ENCODE assay signal across 25 cellular contexts in genomic region chr7:47748041-47748440, GRCh38.
"Had no signal": no experiment of that assay in that cellular context is flagged by ENCODE, and none has a peak within 500 bp of the region (broad histone marks: within the 10 kb centered on the region; RNA-seq: fewer than 3 reads in every experiment).

No MANE protein-coding gene starts in this region.

- DNase-seq: dermis blood vessel endothelial cell; effector memory CD4-positive, alpha-beta T cell; foreskin keratinocyte; glutamatergic neuron; heart right ventricle; hippocampal formation; left cardiac atrium; left lung; naive B cell; stimulated activated CD4-positive, alpha-beta T cell treated with anti-CD3 and anti-CD28 coated beads, Interleukin-15, amount 100 ng/mL, for 24 hours; stimulated activated CD4-positive, alpha-beta T cell treated with anti-CD3 and anti-CD28 coated beads, Interleukin-2, amount 100 ng/mL, for 48 hours; stimulated activated CD8-positive, alpha-beta memory T cell treated with anti-CD3 and anti-CD28 coated beads, Interleukin-4, amount 100 ng/mL, for 48 hours; stimulated activated naive CD4-positive, alpha-beta T cell; stimulated activated naive CD8-positive, alpha-beta T cell treated with anti-CD3 and anti-CD28 coated beads, Interleukin-15, amount 100 ng/mL, for 72 hours; trophoblast cell had no signal

- H3K4me3 Mint-ChIP-seq: naive B cell; natural killer cell treated with Interleukin-12 subunit alpha and Interleukin-12 subunit beta and Interleukin-15 and Interleukin-18, amount 100 ng/mL, for 72 hours; neural crest cell; stimulated activated naive CD8-positive, alpha-beta T cell treated with anti-CD3 and anti-CD28 coated beads, Interleukin-15, amount 100 ng/mL, for 72 hours had no signal

- ATAC-seq: foreskin keratinocyte; gastroesophageal sphincter; heart right ventricle; left cardiac atrium; left lung; natural killer cell treated with Interleukin-12 subunit alpha and Interleukin-12 subunit beta and Interleukin-15 and Interleukin-18, amount 100 ng/mL, for 72 hours; sciatic nerve; stimulated activated naive CD8-positive, alpha-beta T cell treated with anti-CD3 and anti-CD28 coated beads, Interleukin-15, amount 100 ng/mL, for 72 hours had no signal

- H3K9me3 ChIP-seq: esophagus muscularis mucosa, gastroesophageal sphincter, left lung, prostate gland, right atrium auricular region, suprapubic skin, vagina had no signal

- H3K27ac ChIP-seq: coronary artery, esophagus muscularis mucosa, foreskin keratinocyte, gastroesophageal sphincter, heart right ventricle, left lung, prostate gland, right atrium auricular region, suprapubic skin, vagina had no signal

- H3K9me3 Mint-ChIP-seq: natural killer cell treated with Interleukin-12 subunit alpha and Interleukin-12 subunit beta and Interleukin-15 and Interleukin-18, amount 100 ng/mL, for 72 hours; stimulated activated naive CD8-positive, alpha-beta T cell treated with anti-CD3 and anti-CD28 coated beads, Interleukin-15, amount 100 ng/mL, for 72 hours had no signal

- H3K36me3 Mint-ChIP-seq: naive B cell; natural killer cell treated with Interleukin-12 subunit alpha and Interleukin-12 subunit beta and Interleukin-15 and Interleukin-18, amount 100 ng/mL, for 72 hours had no signal

- H3K4me3 ChIP-seq: coronary artery, esophagus muscularis mucosa, gastroesophageal sphincter, heart right ventricle, left lung, prostate gland, right atrium auricular region, suprapubic skin, vagina had no signal

- H3K27me3 ChIP-seq: esophagus muscularis mucosa, foreskin keratinocyte, gastroesophageal sphincter, heart right ventricle, left lung, right atrium auricular region, vagina had no signal

- H3K27ac Mint-ChIP-seq: natural killer cell treated with Interleukin-12 subunit alpha and Interleukin-12 subunit beta and Interleukin-15 and Interleukin-18, amount 100 ng/mL, for 72 hours; stimulated activated naive CD8-positive, alpha-beta T cell treated with anti-CD3 and anti-CD28 coated beads, Interleukin-15, amount 100 ng/mL, for 72 hours had no signal

- H3K4me1 ChIP-seq: esophagus muscularis mucosa, foreskin keratinocyte, gastroesophageal sphincter, left lung, right atrium auricular region, suprapubic skin, vagina had no signal

- H3K36me3 ChIP-seq: esophagus muscularis mucosa, gastroesophageal sphincter, heart right ventricle, left lung, prostate gland, right atrium auricular region, suprapubic skin, vagina had no signal
